In genomic region chr9:115254781-115255180, GRCh38 we compare ENCODE assay signal across 1 cellular context.
TF ChIP-seq lines count a peak whose summit lies in the region.

No MANE protein-coding gene starts in this region.

TF ChIP-seq in IMR-90, 13 proteins besides CTCF, POLR2A, EP300 and RAD21 (continued from another document):
- TF ChIP-seq BHLHE40 (IDR thresholded peaks at IDR 0.05; ENCODE audit: low read depth, low read length) (no peak), RCOR1 (IDR thresholded peaks at IDR 0.05; ENCODE audit: insufficient replicate concordance, low read length) (no peak), CHD1 (IDR thresholded peaks at IDR 0.05; ENCODE audit: low read depth, low read length) (no peak), SMC3 (IDR thresholded peaks at IDR 0.05; ENCODE audit: low read depth, low read length) (no peak), MAZ (IDR thresholded peaks at IDR 0.05; ENCODE audit: borderline replicate concordance, low read depth, low read length) (no peak)
TF ChIP-seq in IMR-90: peak in this region for 0.
